25 cellular contexts compared by ENCODE assay signal in the genomic region with DNA sequence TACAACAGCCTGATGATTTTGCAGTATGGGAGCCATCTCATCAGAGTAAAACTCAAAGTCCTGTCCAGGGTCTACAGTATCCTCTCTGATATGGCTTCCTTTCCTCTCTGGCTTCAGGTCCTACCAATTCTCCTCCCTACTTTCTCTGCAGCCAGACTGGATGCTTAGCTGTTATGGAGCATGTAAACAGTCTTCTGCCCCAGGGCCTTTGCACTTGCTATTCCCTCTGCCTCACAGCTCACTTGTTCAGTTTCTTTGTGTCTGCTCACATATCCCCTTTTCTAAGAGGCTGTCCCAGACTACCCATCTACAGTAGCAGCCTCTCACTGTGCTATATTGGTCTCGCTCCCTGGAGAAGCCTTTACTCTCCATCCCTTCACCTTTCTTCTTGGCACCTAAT.
"Had no signal": no experiment of that assay in that cellular context is flagged by ENCODE, and none has a peak within 500 bp of the region (broad histone marks: within the 10 kb centered on the region; RNA-seq: fewer than 3 reads in every experiment).

No MANE protein-coding gene starts in this region.

- FAIRE-seq: pancreas, small intestine had no signal

- ATAC-seq: naive thymus-derived CD8-positive, alpha-beta T cell; natural killer cell treated with Interleukin-12 subunit alpha and Interleukin-12 subunit beta and Interleukin-15 and Interleukin-18, amount 100 ng/mL, for 72 hours; pancreas; psoas muscle; right cardiac atrium; right lobe of liver; stimulated activated effector memory CD8-positive, alpha-beta T cell treated with anti-CD3 and anti-CD28 coated beads, Interleukin-12 subunit alpha, Interleukin-12 subunit beta, amount 100 ng/mL, for 72 hours; stimulated activated naive B cell treated with anti-CD40 and anti-IgM and Interleukin-4, amounts not matched to agents 10 μg/mL and 1 μg/mL and 100 μg/mL, for 72 hours had no signal

- H3K4me1 ChIP-seq: psoas muscle, sigmoid colon, stomach, thyroid gland, tibial nerve, uterus had no signal

- H3K27me3 ChIP-seq: neutrophil, pancreas, right lobe of liver, sigmoid colon, stomach, thyroid gland, tibial nerve, upper lobe of left lung, uterus had no signal

- DNase-seq: naive thymus-derived CD8-positive, alpha-beta T cell; nephron progenitor cell; nucleus accumbens; pancreas; psoas muscle; right cardiac atrium; right lobe of liver; sigmoid colon; small intestine; stimulated activated CD4-positive, alpha-beta T cell treated with anti-CD3 and anti-CD28 coated beads, Interleukin-15, amount 100 ng/mL, for 24 hours; stimulated activated CD4-positive, alpha-beta T cell treated with anti-CD3 and anti-CD28 coated beads, Interleukin-2, amount 100 ng/mL, for 24 hours; stimulated activated CD4-positive, alpha-beta T cell treated with anti-CD3 and anti-CD28 coated beads, Interleukin-2, amount 100 ng/mL, for 48 hours; stimulated activated CD4-positive, alpha-beta T cell treated with anti-CD3 and anti-CD28 coated beads, Interleukin-4, amount 100 ng/mL, for 24 hours; stimulated activated naive B cell treated with anti-CD40 and anti-IgM and Interleukin-4, amounts not matched to agents 10 μg/mL and 1 μg/mL and 100 μg/mL, for 72 hours; stimulated activated naive CD4-positive, alpha-beta T cell treated with Interleukin-2 at 50 U/mL for 16 hours; stomach; thyroid gland; trophoblast cell; uterus had no signal

- H3K27ac ChIP-seq: neutrophil, pancreas, psoas muscle, right lobe of liver, sigmoid colon, stomach, thoracic aorta, thyroid gland, tibial nerve, upper lobe of left lung, uterus had no signal

- H3K4me3 ChIP-seq: pancreas, psoas muscle, right lobe of liver, sigmoid colon, stomach, thoracic aorta, thyroid gland, tibial nerve, upper lobe of left lung, uterus had no signal

- H3K36me3 ChIP-seq: neutrophil, pancreas, right lobe of liver, sigmoid colon, stomach, thoracic aorta, thyroid gland, tibial nerve, upper lobe of left lung, uterus had no signal

- H3K9me3 ChIP-seq: neutrophil, pancreas, psoas muscle, right lobe of liver, sigmoid colon, stomach, thyroid gland, tibial nerve, upper lobe of left lung, uterus had no signal
